Comparison of ENCODE assay signal across 8 cellular contexts in the genomic region with DNA sequence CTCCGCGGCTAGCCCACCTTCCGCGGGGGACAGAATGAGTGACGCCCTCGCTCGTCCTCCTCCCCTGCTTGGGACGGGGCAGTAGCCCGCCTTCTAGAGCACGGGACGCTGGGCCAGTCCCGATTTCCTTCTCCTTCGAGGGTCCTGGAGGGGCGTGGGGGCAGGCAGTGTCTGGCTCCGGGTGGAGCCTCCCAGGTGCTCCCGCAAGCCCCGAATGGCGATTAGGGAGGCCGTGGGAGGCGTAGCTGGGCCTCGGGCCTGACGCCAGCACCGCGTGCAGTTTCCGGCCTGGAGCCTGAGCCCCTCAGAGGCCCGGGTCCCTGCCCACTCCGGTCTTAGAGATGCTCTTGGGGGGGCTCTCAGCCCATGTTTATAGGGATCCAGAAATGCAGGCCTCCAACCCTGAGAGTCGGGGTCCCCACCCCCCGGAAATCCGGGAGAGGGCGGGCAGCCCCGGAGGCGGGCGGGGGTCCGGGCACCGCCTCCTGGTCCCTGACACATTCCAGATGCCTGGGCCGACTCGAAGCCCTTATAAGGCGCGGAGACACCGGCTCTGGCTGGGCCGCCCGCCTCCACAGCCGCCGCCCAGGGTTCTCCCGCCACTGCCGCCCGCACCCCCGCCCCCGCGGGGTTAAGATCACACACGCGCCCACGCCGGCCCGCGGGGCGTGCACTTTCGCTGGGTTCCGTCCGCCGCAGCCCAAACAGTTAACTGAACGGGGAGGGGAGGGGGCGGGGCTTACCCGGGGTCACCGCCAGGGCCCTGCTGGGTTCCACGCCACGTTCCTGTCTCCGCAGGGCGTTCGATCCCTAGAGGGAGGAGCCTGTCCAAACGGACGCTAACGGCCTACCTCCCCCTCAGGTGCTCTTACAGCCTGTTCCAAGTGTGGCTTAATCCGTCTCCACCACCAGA. TPM values are rescaled to one million over a fixed set of nuclear protein-coding genes. Genes with fewer than 3 reads are reported as not detected.
DNase-seq lines count a peak whose midpoint lies in the region; ATAC-seq and TF ChIP-seq lines count a peak whose summit lies in the region.

No MANE protein-coding gene starts in this region.

- intact Hi-C loops in A673 (cut with micrococcal nuclease; ENCODE audit: unreplicated experiment), result no loop called here
- intact Hi-C loops in left cardiac atrium (cut with DNase I), result no loop called here
- intact Hi-C loops in prostate gland (cut with DNase I), result loop anchor here (10.0 kb wide), 1 partner anchor 266 kb away; a partner anchor contains a TSS

- H3K36me3 ChIP-seq in A673 (ENCODE audit: insufficient read depth, low read length, poor library complexity, severe bottlenecking), result peaks cover 5% of the 10 kb centered on the region
- peaks cover 8 to 12% of the 10 kb centered on the region in 2 donors for H3K36me3 ChIP-seq in prostate gland

- ATAC-seq in GM18867 (IDR thresholded peaks at IDR 0.05; ENCODE audit: unreplicated experiment), result peak; percentile 32
- ATAC-seq in left cardiac atrium, result peak; percentile 64 to 72

- H3K27ac ChIP-seq in A673 (ENCODE audit: low read depth, low read length, poor library complexity, severe bottlenecking) (peak overlapping the region; percentile 96), prostate gland (peak overlapping the region; percentile 90 to 93)

- DNase-seq in A673 (ENCODE audit: low spot score) (peak; percentile 86), HT1080 (ENCODE audit: low read depth) (peak; percentile 88), amniotic epithelial cell (ENCODE audit: low read depth) (peak; percentile 95), left cardiac atrium (peak; percentile 95), prostate gland (ENCODE audit: low spot score) (peak; percentile 82), ureter (ENCODE audit: low spot score) (peak; percentile 93)

- TF ChIP-seq CTCF in A673 (conservative IDR thresholded peaks at IDR 0.05; ENCODE audit: low read depth, low read length) (0 out of 2 replicates have a peak, but pooled peaks have one; percentile 21), prostate gland (IDR thresholded peaks at IDR 0.05) (peak; percentile 13 to 72 (median 43))

- under 1% methylated on average over 68 of the region's 75 CpGs for WGBS in prostate gland

- H3K4me1 Mint-ChIP-seq in T-helper 1 cell treated with Interleukin-12 subunit alpha and Interleukin-12 subunit beta and Interleukin-4 antibody, amounts not matched to agents 30 μg/mL and 1 μg/mL, for 36 hours (ENCODE audit: low read depth), result peaks cover 51% of the 10 kb centered on the region

- H3K4me3 ChIP-seq in A673 (ENCODE audit: low read depth, low read length, poor library complexity, severe bottlenecking), result peak overlapping the region; percentile 70
- H3K4me3 ChIP-seq in prostate gland, result peak overlapping the region; percentile 64 to 80

- peak overlapping the region; percentile 96 for H3K4me3 Mint-ChIP-seq in T-helper 1 cell treated with Interleukin-12 subunit alpha and Interleukin-12 subunit beta and Interleukin-4 antibody, amounts not matched to agents 30 μg/mL and 1 μg/mL, for 36 hours

- TF ChIP-seq POLR2A in prostate gland (IDR thresholded peaks at IDR 0.05), result peak; percentile 65

- H3K9me3 Mint-ChIP-seq in T-helper 1 cell treated with Interleukin-12 subunit alpha and Interleukin-12 subunit beta and Interleukin-4 antibody, amounts not matched to agents 30 μg/mL and 1 μg/mL, for 36 hours, result no peaks in the 10 kb centered on the region

- H3K9me3 ChIP-seq in A673 (ENCODE audit: low read depth, low read length, poor library complexity, severe bottlenecking), result no peaks in the 10 kb centered on the region
- no peaks in the 10 kb centered on the region for H3K9me3 ChIP-seq in prostate gland

- H3K4me1 ChIP-seq in A673 (ENCODE audit: insufficient read depth, low read length, poor library complexity, severe bottlenecking) (peaks cover 16% of the 10 kb centered on the region), prostate gland (replicated peaks) (no peaks in the 10 kb centered on the region)

- no peaks in the 10 kb centered on the region for H3K27me3 Mint-ChIP-seq in T-helper 1 cell treated with Interleukin-12 subunit alpha and Interleukin-12 subunit beta and Interleukin-4 antibody, amounts not matched to agents 30 μg/mL and 1 μg/mL, for 36 hours (ENCODE audit: low read depth)

- H3K36me3 Mint-ChIP-seq in T-helper 1 cell treated with Interleukin-12 subunit alpha and Interleukin-12 subunit beta and Interleukin-4 antibody, amounts not matched to agents 30 μg/mL and 1 μg/mL, for 36 hours (ENCODE audit: low read depth), result peaks cover 22% of the 10 kb centered on the region

- peak overlapping the region; percentile 88 for H3K27ac Mint-ChIP-seq in T-helper 1 cell treated with Interleukin-12 subunit alpha and Interleukin-12 subunit beta and Interleukin-4 antibody, amounts not matched to agents 30 μg/mL and 1 μg/mL, for 36 hours

- H3K27me3 ChIP-seq in A673 (replicated peaks; ENCODE audit: insufficient read depth, low read depth, low read length, poor library complexity), result no peaks in the 10 kb centered on the region
- H3K27me3 ChIP-seq in prostate gland (replicated peaks; ENCODE audit: insufficient read depth), result no peaks in the 10 kb centered on the region

- CTCF ChIA-PET in A673 (lab: Charles Lee), result no interaction called here

- no TSS peak for BruUV-seq in A673 (replicated peaks; lab: Mats Ljungman, UMichigan)

- POLR2A ChIA-PET in A673 (lab: Charles Lee; ENCODE audit: low non-redundant PET), result interaction anchor here (0.6 to 0.7 kb wide), 2 partner anchors 157 to 161 kb away, joined by 3 to 8 read pairs; no protein-coding TSS in a partner anchor

RNA-seq across cellular contexts. Expression of a gene that starts 1.5 kb away (rescaled TPM):
- 51.3 and 53.2 TPM in 2 replicates for total RNA-seq in A673 (2021)
- 10.4 and 29.4 TPM in 2 replicates for total RNA-seq in HT1080 (2014; rRNA removed; shearing (Covaris generic))
- polyA plus RNA-seq in HT1080 (2015; cell fraction: cytosol; rRNA removed), result 86.0 and 102 TPM in 2 replicates
- 157 and 170 TPM in 2 replicates for polyA plus RNA-seq in HT1080 (2015; cell fraction: nucleus; rRNA removed)
- 100 to 1,000 TPM; 106 to 209 TPM for total RNA-seq in left cardiac atrium
- total RNA-seq in prostate gland, result 10 to 100 TPM; 56.4 to 96.3 TPM
- total RNA-seq in ureter, result 155 TPM

RNA-seq across cellular contexts. Expression of a gene that starts 12.8 kb away (rescaled TPM):
- total RNA-seq in A673 (2021) (0.57 and 0.84 TPM in 2 replicates), left cardiac atrium (not detected), prostate gland (under 1 TPM in 1 of 2 donors, not detected in 1; 0.97 TPM), ureter (not detected)
- total RNA-seq in HT1080 (2014; rRNA removed; shearing (Covaris generic)), result 0.43 TPM in 1 of 2 replicates, not detected in the other
- 0.03 and 0.37 TPM in 2 replicates for polyA plus RNA-seq in HT1080 (2015; cell fraction: cytosol; rRNA removed)
- 0.11 and 0.23 TPM in 2 replicates for polyA plus RNA-seq in HT1080 (2015; cell fraction: nucleus; rRNA removed)

RNA-seq across cellular contexts. Expression of a gene that starts 39.9 kb away (rescaled TPM):
- not detected in 2 replicates for total RNA-seq in A673 (2021)
- not detected in 2 replicates for total RNA-seq in HT1080 (2014; rRNA removed; shearing (Covaris generic))
- polyA plus RNA-seq in HT1080 (2015; cell fraction: cytosol; rRNA removed), result 0.20 and 0.38 TPM in 2 replicates
- 0.29 and 0.32 TPM in 2 replicates for polyA plus RNA-seq in HT1080 (2015; cell fraction: nucleus; rRNA removed)
- not detected for total RNA-seq in left cardiac atrium
- total RNA-seq in prostate gland, result not detected
- total RNA-seq in ureter, result not detected

RNA-seq across cellular contexts. Expression of a gene that starts 45.0 kb away (rescaled TPM):
- total RNA-seq in A673 (2021) (not detected in 2 replicates), left cardiac atrium (under 1 TPM; 0.56 to 0.84 TPM), prostate gland (under 1 TPM in 1 of 2 donors, not detected in 1; 0.97 TPM), ureter (0.31 TPM)
- total RNA-seq in HT1080 (2014; rRNA removed; shearing (Covaris generic)), result not detected in 2 replicates
- 0.19 TPM in 2 replicates for polyA plus RNA-seq in HT1080 (2015; cell fraction: cytosol; rRNA removed)
- 0.14 and 0.33 TPM in 2 replicates for polyA plus RNA-seq in HT1080 (2015; cell fraction: nucleus; rRNA removed)

Comparison
In these comparisons a context has a peak if more than half of its experiments do, and no peak if none do; other contexts are left out.
1. Peak in every context shown above with its lines: DNase-seq, ATAC-seq, H3K4me3 ChIP-seq and H3K27ac ChIP-seq.